Comparison of ENCODE assay signal across 16 cellular contexts in the genomic region with DNA sequence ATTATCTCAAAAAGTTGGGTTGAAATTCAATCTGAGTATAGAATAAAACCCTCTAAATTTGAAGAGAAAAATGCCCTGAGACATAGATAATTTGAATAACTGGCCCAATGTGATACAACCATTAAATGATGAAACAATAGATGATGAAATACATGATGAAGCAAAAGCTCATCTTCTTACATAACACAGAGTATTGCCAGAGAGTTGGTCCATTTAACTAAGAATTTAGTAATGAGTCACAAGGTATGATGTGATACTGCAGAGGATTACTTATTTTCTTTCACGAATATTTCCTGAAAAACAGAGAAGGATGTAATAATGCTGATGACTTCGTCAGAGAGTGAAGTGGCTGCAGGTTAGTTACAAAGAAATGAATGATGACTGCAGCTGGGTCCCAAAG.
DNase-seq lines count a peak whose midpoint lies in the region; FAIRE-seq and TF ChIP-seq lines count a peak whose summit lies in the region.
"Had no signal": no experiment of that assay in that cellular context is flagged by ENCODE, and none has a peak within 500 bp of the region (broad histone marks: within the 10 kb centered on the region; RNA-seq: fewer than 3 reads in every experiment).

No MANE protein-coding gene starts in this region.

- no peaks in the 10 kb centered on the region for H3K36me3 ChIP-seq in bronchial epithelial cell (ENCODE audit: control insufficient read depth, insufficient read depth, low read length)
- no peaks in the 10 kb centered on the region for H3K36me3 ChIP-seq in MG63

- TF ChIP-seq CTCF in D721Med (IDR thresholded peaks at IDR 0.05; ENCODE audit: insufficient read depth, missing control alignments) (no peak), bronchial epithelial cell (IDR thresholded peaks at IDR 0.05; ENCODE audit: insufficient read depth, low read length, severe bottlenecking) (no peak)

- FAIRE-seq in D721Med (lab: Jason Lieb, UNC) (peak; percentile 29), bronchial epithelial cell (lab: Jason Lieb, UNC) (no peak)

- H3K27me3 ChIP-seq in bronchial epithelial cell (ENCODE audit: control insufficient read depth, insufficient read depth, low read length): no peaks in the 10 kb centered on the region
- H3K27me3 ChIP-seq in MG63: no peaks in the 10 kb centered on the region

- no peaks in the 10 kb centered on the region for H3K9me3 ChIP-seq in MG63

- DNase-seq in D721Med (ENCODE audit: insufficient read length, low spot score) (no peak), HS-5 (ENCODE audit: low read depth) (peak; percentile 49), OCI-M1 (lab: John Stamatoyannopoulos, UW) (peak; percentile 33), bronchial epithelial cell (ENCODE audit: low read depth) (peak; percentile 14), LoVo (ENCODE audit: low spot score) (no peak), MG63 (no peak), HUDEP-2 (lab: John Stamatoyannopoulos, UW; ENCODE audit: unreplicated experiment in 76 of 76) (no peak)
- DNase-seq: ACHN, COR-L47, DMS153, NCI-H1105, NCI-H1694, NCI-H2227 treated with DMSO at 0.1 percent for 48 hours, NCI-H524 treated with DMSO at 0.1 percent for 48 hours, PC-9, Right ventricle myocardium superior had no signal

- H3K4me3 ChIP-seq in bronchial epithelial cell (ENCODE audit: low read depth, low read length) (no peak overlapping the region), MG63 (no peak overlapping the region)
- H3K4me3 ChIP-seq: PC-9 had no signal

Comparison
In these comparisons a context has a peak if more than half of its experiments do, and no peak if none do; other contexts are left out.
1. DNase-seq: peak in HS-5 (single experiment), OCI-M1 (single experiment) and bronchial epithelial cell (single experiment); none in D721Med (single experiment), LoVo (single experiment), MG63 (single experiment) and HUDEP-2 (0 of 76).